16 cellular contexts compared by ENCODE assay signal in the genomic region with DNA sequence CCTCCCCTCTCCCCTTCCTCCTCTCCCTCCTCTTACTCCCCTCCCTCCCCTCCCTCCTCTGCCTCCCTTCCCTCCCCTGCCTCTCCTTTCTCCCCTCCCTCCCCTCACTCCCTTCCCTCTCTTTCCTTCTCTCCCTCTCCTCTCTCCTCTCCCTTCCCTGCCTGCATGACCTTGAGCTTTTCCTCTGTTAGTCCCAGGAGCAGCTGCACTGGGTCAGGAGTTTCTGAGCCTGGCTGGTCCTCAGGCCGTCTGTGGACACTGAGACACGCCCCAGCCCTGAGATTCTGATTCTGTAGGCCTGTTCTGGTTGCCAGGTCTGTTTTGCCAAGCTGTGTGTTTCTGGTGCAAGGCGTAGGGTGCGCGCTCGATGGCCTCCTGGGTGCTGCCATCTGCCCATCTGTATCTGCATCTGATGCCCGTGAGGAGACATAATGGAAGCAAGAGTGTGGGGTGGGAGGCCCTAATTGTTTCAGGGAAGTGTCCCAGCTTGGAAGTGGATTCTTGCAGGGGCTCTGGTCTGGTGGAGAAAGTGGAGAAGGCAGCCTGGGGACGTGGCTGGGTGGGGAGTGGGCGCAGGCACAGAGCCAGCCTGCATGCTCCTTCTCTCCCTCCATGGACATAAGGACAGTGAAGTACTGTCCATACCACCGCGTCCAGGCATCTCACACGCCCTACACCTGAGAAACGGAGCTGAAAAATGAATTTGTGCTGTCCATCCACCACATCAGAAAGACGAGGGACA.
DNase-seq lines count a peak whose midpoint lies in the region; ATAC-seq, FAIRE-seq and TF ChIP-seq lines count a peak whose summit lies in the region.
"Had no signal": no experiment of that assay in that cellular context is flagged by ENCODE, and none has a peak within 500 bp of the region (broad histone marks: within the 10 kb centered on the region; RNA-seq: fewer than 3 reads in every experiment).

No MANE protein-coding gene starts in this region.

- H3K27ac ChIP-seq in VCaP (peak overlapping the region; percentile 73), HepG2 (ENCODE audit: extremely low read length, insufficient read depth, low read length) (no peak overlapping the region), small intestine (ENCODE audit: low read depth in 1 of 2, low read length in 1 of 2) (no peak overlapping the region), colonic mucosa (no peak overlapping the region)
- H3K27ac ChIP-seq: psoas muscle, SJSA1 had no signal

- H3K27me3 Mint-ChIP-seq in activated naive CD4-positive, alpha-beta T cell treated with anti-CD3 and anti-CD28 coated beads, Interleukin-2, amount 10 ng/mL, durations not matched to agents 7 days and 5 days: peaks cover 62% of the 10 kb centered on the region

- no peaks in the 10 kb centered on the region for H3K9me3 ChIP-seq in HepG2 (ENCODE audit: low read length)
- H3K9me3 ChIP-seq in small intestine (ENCODE audit: control insufficient read depth, low read depth): no peaks in the 10 kb centered on the region
- no peaks in the 10 kb centered on the region for H3K9me3 ChIP-seq in colonic mucosa
- H3K9me3 ChIP-seq: psoas muscle had no signal

- H3K27ac Mint-ChIP-seq in activated naive CD4-positive, alpha-beta T cell treated with anti-CD3 and anti-CD28 coated beads, Interleukin-2, amount 10 ng/mL, durations not matched to agents 7 days and 5 days: peak overlapping the region; percentile 69
- H3K27ac Mint-ChIP-seq: HFFc6 had no signal

- peaks cover 60% of the 10 kb centered on the region for H3K4me1 ChIP-seq in HepG2 (ENCODE audit: insufficient read depth, low read length)
- H3K4me1 ChIP-seq in small intestine (ENCODE audit: control insufficient read depth in 2 of 2, insufficient read depth in 1 of 2, low read depth in 1 of 2, low read length in 1 of 2): peaks cover 0 to 7% of the 10 kb centered on the region in 2 donors
- H3K4me1 ChIP-seq in colonic mucosa: no peaks in the 10 kb centered on the region

- DNase-seq in activated naive CD4-positive, alpha-beta T cell treated with anti-CD3 and anti-CD28 coated beads, Interleukin-2, amount 10 ng/mL, durations not matched to agents 7 days and 5 days: no peak
- DNase-seq in activated naive CD4-positive, alpha-beta T cell treated with anti-CD3 and anti-CD28 coated beads, Interleukin-2, amount 50 U/mL, for 16 hours: no peak
- no peak for DNase-seq in HepG2 (ENCODE audit: low spot score)
- peak; percentile 30 for DNase-seq in small intestine
- DNase-seq in activated T-cell treated with anti-CD3 and anti-CD28 coated beads, Interleukin-2, amount 50 U/mL, for 1 hour: no peak
- DNase-seq in colonic mucosa: no peak
- DNase-seq in T-helper 2 cell: no peak
- DNase-seq: HFFc6, psoas muscle had no signal

- CTCF ChIA-PET in activated naive CD4-positive, alpha-beta T cell treated with anti-CD3 and anti-CD28 coated beads, Interleukin-2, amount 10 ng/mL, durations not matched to agents 7 days and 5 days (lab: Charles Lee): interaction anchor here (0.9 to 1.3 kb wide), 2 partner anchors 35 to 190 kb away, joined by 3 read pairs; no protein-coding TSS in a partner anchor
- CTCF ChIA-PET in HepG2 (lab: Yijun Ruan, JAX; ENCODE audit: low intra/inter-chr PET ratio, low total read pairs): no interaction called here

- H4K20me1 ChIP-seq in HepG2 (ENCODE audit: insufficient read depth, low read length): no peaks in the 10 kb centered on the region

- H3K79me2 ChIP-seq in HepG2 (ENCODE audit: insufficient read depth, low read length): no peaks in the 10 kb centered on the region
- H3K79me2 ChIP-seq: hepatocyte had no signal

- H3K9me3 Mint-ChIP-seq in activated naive CD4-positive, alpha-beta T cell treated with anti-CD3 and anti-CD28 coated beads, Interleukin-2, amount 10 ng/mL, durations not matched to agents 7 days and 5 days: peaks cover 6% of the 10 kb centered on the region
- H3K9me3 Mint-ChIP-seq: HFFc6; stimulated activated memory B cell treated with anti-CD40 and anti-IgM and Interleukin-4, amounts not matched to agents 10 μg/mL and 1 μg/mL and 100 μg/mL, for 72 hours had no signal

- H3K36me3 ChIP-seq in HepG2 (replicated peaks in 1 of 2; ENCODE audit: control insufficient read depth in 1 of 2, insufficient read depth in 2 of 2, low read length in 2 of 2): no peaks in the 10 kb centered on the region
- H3K36me3 ChIP-seq in small intestine (ENCODE audit: control insufficient read depth in 2 of 2, insufficient read depth in 2 of 2, low read length in 2 of 2): no peaks in the 10 kb centered on the region
- no peaks in the 10 kb centered on the region for H3K36me3 ChIP-seq in colonic mucosa
- H3K36me3 ChIP-seq: SJSA1 had no signal

- H3K27me3 ChIP-seq in HepG2 (ENCODE audit: control insufficient read depth in 1 of 2, insufficient read depth in 2 of 2, low read length in 2 of 2) (peaks cover 0 to 14% of the 10 kb centered on the region in 2 experiments; a peak in 2 of 5 replicates), small intestine (ENCODE audit: control insufficient read depth in 2 of 2, insufficient read depth in 2 of 2, low read length in 2 of 2) (peaks cover 0 to 2% of the 10 kb centered on the region in 2 donors), colonic mucosa (no peaks in the 10 kb centered on the region)

- POLR2A ChIA-PET in HepG2 (lab: Yijun Ruan, JAX): interaction anchor here (1.0 to 2.0 kb wide), 5 partner anchors 10 to 48 kb away, joined by 3 to 6 read pairs (median 6); no protein-coding TSS in a partner anchor

- TF ChIP-seq RAD21 in HepG2 (CRISPR knock-in tag; IDR thresholded peaks at IDR 0.05): no peak

- no peak for TF ChIP-seq CTCF in VCaP (conservative IDR thresholded peaks at IDR 0.05)
- TF ChIP-seq CTCF in HepG2 (CRISPR knock-in tag; IDR thresholded peaks at IDR 0.05): no peak
- TF ChIP-seq CTCF in colonic mucosa (IDR thresholded peaks at IDR 0.05): no peak

- TF ChIP-seq EP300 in HepG2 (IDR thresholded peaks at IDR 0.05; ENCODE audit: low read depth in 2 of 2, low read length in 2 of 2) (no peak), HepG2 (CRISPR knock-in tag; IDR thresholded peaks at IDR 0.05; ENCODE audit: borderline replicate concordance) (no peak)

- peaks cover 2% of the 10 kb centered on the region for H3K36me3 Mint-ChIP-seq in activated naive CD4-positive, alpha-beta T cell treated with anti-CD3 and anti-CD28 coated beads, Interleukin-2, amount 10 ng/mL, durations not matched to agents 7 days and 5 days
- H3K36me3 Mint-ChIP-seq: stimulated activated memory B cell treated with anti-CD40 and anti-IgM and Interleukin-4, amounts not matched to agents 10 μg/mL and 1 μg/mL and 100 μg/mL, for 72 hours had no signal

- peaks cover 49% of the 10 kb centered on the region for H3K4me1 Mint-ChIP-seq in activated naive CD4-positive, alpha-beta T cell treated with anti-CD3 and anti-CD28 coated beads, Interleukin-2, amount 10 ng/mL, durations not matched to agents 7 days and 5 days

- H3K9ac ChIP-seq in HepG2 (ENCODE audit: insufficient read depth, low read depth, low read length): no peak overlapping the region
- H3K9ac ChIP-seq in colonic mucosa (ENCODE audit: low read depth in 2 of 2, low read length in 2 of 2): no peak overlapping the region

- FAIRE-seq in HepG2 (lab: Jason Lieb, UNC) (no peak), small intestine (lab: Jason Lieb, UNC) (no peak)
- FAIRE-seq: endometrium had no signal

- ATAC-seq in HepG2: peak; percentile 22
- ATAC-seq: activated CD4-positive, CD25-positive, alpha-beta regulatory T cell treated with anti-CD3 and anti-CD28 coated beads, Interleukin-2, amount 50 U/mL, for 24 hours; stimulated activated memory B cell treated with anti-CD40 and anti-IgM and Interleukin-4, amounts not matched to agents 10 μg/mL and 1 μg/mL and 100 μg/mL, for 72 hours had no signal

- BruUV-seq in HepG2 (replicated peaks; lab: Mats Ljungman, UMichigan): no TSS peak

- no peak overlapping the region for H2AFZ ChIP-seq in HepG2 (ENCODE audit: low read length)
- H2AFZ ChIP-seq: hepatocyte had no signal

- H3K4me3 Mint-ChIP-seq in activated naive CD4-positive, alpha-beta T cell treated with anti-CD3 and anti-CD28 coated beads, Interleukin-2, amount 10 ng/mL, durations not matched to agents 7 days and 5 days: no peak overlapping the region
- H3K4me3 Mint-ChIP-seq: HFFc6; stimulated activated memory B cell treated with anti-CD40 and anti-IgM and Interleukin-4, amounts not matched to agents 10 μg/mL and 1 μg/mL and 100 μg/mL, for 72 hours had no signal

- 52% methylated on average over 13 of the region's 14 CpGs for WGBS in HepG2 (ENCODE audit: low lambda C conversion rate)
- WGBS in small intestine, 3 donors: 82 to 85% (median 84%) methylated on average over 14 of the region's 14 CpGs

- no peak for TF ChIP-seq POLR2A in HepG2 (IDR thresholded peaks at IDR 0.05; ENCODE audit: insufficient read depth in 1 of 2, low read depth in 2 of 2, low read length in 2 of 2)

- peak overlapping the region; percentile 98 for H3K4me2 ChIP-seq in HepG2 (ENCODE audit: low read depth, low read length)

- peak overlapping the region in 2 of 3 experiments; percentile 48 to 72; a peak in 3 of 6 replicates for H3K4me3 ChIP-seq in HepG2 (replicated peaks in 1 of 3; ENCODE audit: insufficient read depth in 1 of 3, low read depth in 2 of 3, low read length in 3 of 3)
- no peak overlapping the region for H3K4me3 ChIP-seq in small intestine (ENCODE audit: low read depth in 1 of 2, low read length in 2 of 2)
- no peak overlapping the region for H3K4me3 ChIP-seq in colonic mucosa
- H3K4me3 ChIP-seq: hepatocyte, lung, SJSA1 had no signal

- in situ Hi-C loops in HepG2 (cut with HindIII; ENCODE audit: extremely low pct_ligation_motif_present, low pct_unique_long_range_greater_than_20kb): no loop called here

- intact Hi-C loops in HepG2 (cut with micrococcal nuclease; ENCODE audit: unreplicated experiment): loop anchor here (5.0 to 10.0 kb wide), 2 partner anchors 47 to 130 kb away; a partner anchor contains a TSS
- intact Hi-C loops in colonic mucosa (cut with DNase I): no loop called here

TF ChIP-seq in HepG2, 621 proteins besides CTCF, POLR2A, EP300 and RAD21 (continues in another document):
- 0 out of 2 replicates have a peak, but pooled peaks have one; percentile 13 for TF ChIP-seq ZIK1 (CRISPR knock-in tag; IDR thresholded peaks at IDR 0.05; ENCODE audit: borderline replicate concordance, low read depth)
- TF ChIP-seq HNRNPK (IDR thresholded peaks at IDR 0.05; ENCODE audit: low read depth, low read length, poor library complexity, severe bottlenecking): peak; percentile 76
- TF ChIP-seq ZSCAN25 (CRISPR knock-in tag; IDR thresholded peaks at IDR 0.05): 0 out of 2 replicates have a peak, but pooled peaks have one; percentile 2
- TF ChIP-seq ELF3 (CRISPR knock-in tag; IDR thresholded peaks at IDR 0.05): no peak

Comparison
In these comparisons a context has a peak if more than half of its experiments do, and no peak if none do; other contexts are left out.
1. H3K4me3 ChIP-seq: peak in HepG2 (2 of 3); none in small intestine (0 of 2) and colonic mucosa (single experiment).